Comparison of ENCODE assay signal across 8 cellular contexts in genomic region chr9:91422832-91423711, GRCh38. TPM values are rescaled to one million over a fixed set of nuclear protein-coding genes. Genes with fewer than 3 reads are reported as not detected.
DNase-seq lines count a peak whose midpoint lies in the region; ATAC-seq, FAIRE-seq and TF ChIP-seq lines count a peak whose summit lies in the region.

No MANE protein-coding gene starts in this region.

- peaks cover 42% of the 10 kb centered on the region for H3K27me3 ChIP-seq in CD4-positive, alpha-beta T cell (ENCODE audit: control insufficient read depth, insufficient read depth, low read length)

- POLR2A ChIA-PET in CD4-positive, alpha-beta T cell (lab: Charles Lee) = interaction anchor here (0.6 to 1.5 kb wide), 4 partner anchors 10 to 324 kb away, joined by 3 to 4 read pairs (median 4); no protein-coding TSS in a partner anchor

- H3K36me3 Mint-ChIP-seq in CD4-positive, alpha-beta T cell (ENCODE audit: low read depth) = peaks cover 16% of the 10 kb centered on the region
- H3K36me3 Mint-ChIP-seq in activated naive CD4-positive, alpha-beta T cell treated with anti-CD3 and anti-CD28 coated beads, Interleukin-2, amount 50 U/mL, for 24 hours = peaks cover 3% of the 10 kb centered on the region

- CTCF ChIA-PET in CD4-positive, alpha-beta T cell (lab: Charles Lee) = interaction anchor here (1.3 kb wide), 1 partner anchor 508 kb away, joined by 4 read pairs; no protein-coding TSS in a partner anchor

- TF ChIP-seq CTCF in CD4-positive, alpha-beta T cell (IDR thresholded peaks at IDR 0.05) = peak; percentile 16

- peak; percentile 22 to 56 (median 44) for DNase-seq in CD4-positive, alpha-beta T cell
- peak; percentile 70 for DNase-seq in RPMI8226
- peak; percentile 65 for DNase-seq in germinal center (ENCODE audit: low spot score)
- DNase-seq in nucleus accumbens (lab: John Stamatoyannopoulos, UW) = peak in 45 of 56 donors; percentile 13 to 78 (median 53)
- peak; percentile 71 for DNase-seq in urothelium cell line (ENCODE audit: low spot score)

- no peaks in the 10 kb centered on the region for H3K9me3 ChIP-seq in CD4-positive, alpha-beta T cell (ENCODE audit: control insufficient read depth, low read length)

- intact Hi-C loops in CD4-positive, alpha-beta T cell (cut with DNase I, micrococcal nuclease) = loop anchor here (5.0 kb wide), 2 partner anchors 61 to 1816 kb away; partner anchors contain the start of genes AUH (in 1 of the 2) and GADD45G (in 1 of the 2)

- peak; percentile 50 for ATAC-seq in CD4-positive, alpha-beta T cell (ENCODE audit: poor library complexity)
- ATAC-seq in GM19372 (IDR thresholded peaks at IDR 0.05; ENCODE audit: low read depth, unreplicated experiment) = peak; percentile 25
- ATAC-seq in HG03457 (IDR thresholded peaks at IDR 0.05; ENCODE audit: unreplicated experiment) = peak; percentile 14

- H3K27ac Mint-ChIP-seq in CD4-positive, alpha-beta T cell = peak overlapping the region; percentile 82
- peak overlapping the region; percentile 71 for H3K27ac Mint-ChIP-seq in activated naive CD4-positive, alpha-beta T cell treated with anti-CD3 and anti-CD28 coated beads, Interleukin-2, amount 50 U/mL, for 24 hours

- no peak overlapping the region for H3K27ac ChIP-seq in CD4-positive, alpha-beta T cell (ENCODE audit: low read depth, low read length)

- H3K27me3 Mint-ChIP-seq in CD4-positive, alpha-beta T cell = peaks cover 52% of the 10 kb centered on the region
- H3K27me3 Mint-ChIP-seq in activated naive CD4-positive, alpha-beta T cell treated with anti-CD3 and anti-CD28 coated beads, Interleukin-2, amount 50 U/mL, for 24 hours = peaks cover 14% of the 10 kb centered on the region

- no peak for FAIRE-seq in urothelium cell line (lab: Jason Lieb, UNC)

- H3K9me3 Mint-ChIP-seq in CD4-positive, alpha-beta T cell = no peaks in the 10 kb centered on the region
- no peaks in the 10 kb centered on the region for H3K9me3 Mint-ChIP-seq in activated naive CD4-positive, alpha-beta T cell treated with anti-CD3 and anti-CD28 coated beads, Interleukin-2, amount 50 U/mL, for 24 hours

- peak overlapping the region; percentile 96 for H3K4me3 Mint-ChIP-seq in CD4-positive, alpha-beta T cell
- H3K4me3 Mint-ChIP-seq in activated naive CD4-positive, alpha-beta T cell treated with anti-CD3 and anti-CD28 coated beads, Interleukin-2, amount 50 U/mL, for 24 hours = peak overlapping the region; percentile 95

- peaks cover 45% of the 10 kb centered on the region for H3K4me1 Mint-ChIP-seq in CD4-positive, alpha-beta T cell (ENCODE audit: low read depth)
- peaks cover 50% of the 10 kb centered on the region for H3K4me1 Mint-ChIP-seq in activated naive CD4-positive, alpha-beta T cell treated with anti-CD3 and anti-CD28 coated beads, Interleukin-2, amount 50 U/mL, for 24 hours

RNA-seq across cellular contexts. Expression of gene NFIL3, which starts 0.6 kb away (rescaled TPM):
- 10 to 100 TPM; 31.0 to 32.4 TPM for total RNA-seq in CD4-positive, alpha-beta T cell
